Comparison of ENCODE assay signal across 1 cellular context in genomic region chr16:68085259-68086071, GRCh38.
A peak's percentile ranks its signal among the peaks of the same experiment; 100 is the strongest.
TF ChIP-seq lines count a peak whose summit lies in the region.

TSS of gene NFATC3 (plus strand) at chr16:68085370. CDS start at chr16:68085682, 312 bp downstream.

TF ChIP-seq in HepG2, 621 proteins besides CTCF, POLR2A, EP300 and RAD21 (continued from another document and continues in another):
- TF ChIP-seq ZHX2 (IDR thresholded peaks at IDR 0.05; ENCODE audit: low read depth) (no peak; the same call in 1 of the 2 replicates), ZHX2 (CRISPR knock-in tag; IDR thresholded peaks at IDR 0.05; ENCODE audit: borderline replicate concordance) (no peak), HMG20B (CRISPR knock-in tag; conservative IDR thresholded peaks at IDR 0.05) (no peak), ZNF782 (CRISPR knock-in tag; IDR thresholded peaks at IDR 0.05; ENCODE audit: borderline replicate concordance) (no peak), FOXP4 (CRISPR knock-in tag; IDR thresholded peaks at IDR 0.05) (no peak), NCOA2 (CRISPR knock-in tag; IDR thresholded peaks at IDR 0.05) (no peak; the same call in 1 of the 2 replicates), ZNF44 (CRISPR knock-in tag; IDR thresholded peaks at IDR 0.05) (no peak), HNF4G (IDR thresholded peaks at IDR 0.05; ENCODE audit: borderline replicate concordance, low read depth, low read length) (no peak), HNF4G (CRISPR knock-in tag; IDR thresholded peaks at IDR 0.05; ENCODE audit: borderline replicate concordance, low read depth) (0 out of 2 replicates have a peak, but pooled peaks have one; percentile 20), ZNF512 (CRISPR knock-in tag; IDR thresholded peaks at IDR 0.05) (no peak), MTF2 (CRISPR knock-in tag; IDR thresholded peaks at IDR 0.05; ENCODE audit: borderline replicate concordance) (no peak), IRF1 (CRISPR knock-in tag; IDR thresholded peaks at IDR 0.05; ENCODE audit: low read depth) (no peak), ZNF770 (CRISPR knock-in tag; IDR thresholded peaks at IDR 0.05) (0 out of 2 replicates have a peak, but pooled peaks have one; percentile 13), ZMYM2 (CRISPR knock-in tag; IDR thresholded peaks at IDR 0.05) (no peak), NFKBIZ (CRISPR knock-in tag; IDR thresholded peaks at IDR 0.05) (no peak), ZFY (CRISPR knock-in tag; IDR thresholded peaks at IDR 0.05) (peak; percentile 69), PRPF4 (IDR thresholded peaks at IDR 0.05; ENCODE audit: low read depth, low read length, poor library complexity, severe bottlenecking) (no peak), HNRNPUL1 (IDR thresholded peaks at IDR 0.05; ENCODE audit: low read depth, low read length) (no peak), GATAD1 (CRISPR knock-in tag; IDR thresholded peaks at IDR 0.05) (no peak; the same call in 1 of the 2 replicates), ZNF3 (CRISPR knock-in tag; IDR thresholded peaks at IDR 0.05) (no peak), ARNT (IDR thresholded peaks at IDR 0.05) (no peak), ZNF543 (CRISPR knock-in tag; IDR thresholded peaks at IDR 0.05) (no peak), THAP11 (CRISPR knock-in tag; IDR thresholded peaks at IDR 0.05) (no peak), KDM3A (CRISPR knock-in tag; IDR thresholded peaks at IDR 0.05; ENCODE audit: low read depth) (no peak), ZNF335 (CRISPR knock-in tag; IDR thresholded peaks at IDR 0.05) (no peak), PAF1 (CRISPR knock-in tag; IDR thresholded peaks at IDR 0.05) (no peak), ISL2 (CRISPR knock-in tag; IDR thresholded peaks at IDR 0.05) (no peak; the same call in 1 of the 2 replicates), ELF1 (CRISPR knock-in tag; IDR thresholded peaks at IDR 0.05) (no peak), FOXO1 (CRISPR knock-in tag; IDR thresholded peaks at IDR 0.05) (peak; percentile 9; the same call in 1 of the 2 replicates), ATRX (CRISPR knock-in tag; IDR thresholded peaks at IDR 0.05; ENCODE audit: borderline replicate concordance) (no peak), CBX1 (IDR thresholded peaks at IDR 0.05; ENCODE audit: low read depth) (peak; percentile 26), ASH2L (IDR thresholded peaks at IDR 0.05; ENCODE audit: insufficient read length, low read depth, low read length) (peak; percentile 96), ZNF775 (CRISPR knock-in tag; IDR thresholded peaks at IDR 0.05; ENCODE audit: borderline replicate concordance) (no peak), ZNF674 (CRISPR knock-in tag; IDR thresholded peaks at IDR 0.05; ENCODE audit: low read depth) (0 out of 2 replicates have a peak, but pooled peaks have one; percentile 77), GFI1 (CRISPR knock-in tag; IDR thresholded peaks at IDR 0.05; ENCODE audit: borderline replicate concordance) (no peak), NR2F6 (IDR thresholded peaks at IDR 0.05) (no peak), NR2F6 (CRISPR knock-in tag; IDR thresholded peaks at IDR 0.05) (no peak), SP1 (IDR thresholded peaks at IDR 0.05) (no peak), SP1 (CRISPR knock-in tag; IDR thresholded peaks at IDR 0.05) (peak; percentile 22; the same call in 1 of the 2 replicates), ZSCAN5A (CRISPR knock-in tag; IDR thresholded peaks at IDR 0.05; ENCODE audit: borderline replicate concordance) (no peak), CHD2 (IDR thresholded peaks at IDR 0.05; ENCODE audit: low read depth, low read length) (peak; percentile 94), JUND (CRISPR knock-in tag; IDR thresholded peaks at IDR 0.05) (no peak), RARG (CRISPR knock-in tag; IDR thresholded peaks at IDR 0.05; ENCODE audit: low read depth) (no peak), HOXA7 (CRISPR knock-in tag; IDR thresholded peaks at IDR 0.05) (no peak), ZNF598 (CRISPR knock-in tag; IDR thresholded peaks at IDR 0.05; ENCODE audit: borderline replicate concordance) (peak; percentile 81; the same call in 1 of the 2 replicates), MTF1 (CRISPR knock-in tag; IDR thresholded peaks at IDR 0.05) (no peak), IKZF4 (CRISPR knock-in tag; IDR thresholded peaks at IDR 0.05; ENCODE audit: borderline replicate concordance, low read depth, not compliant biosample characterization) (peak; percentile 36), HIVEP1 (CRISPR knock-in tag; IDR thresholded peaks at IDR 0.05) (no peak), KLF11 (CRISPR knock-in tag; IDR thresholded peaks at IDR 0.05) (no peak), ARID2 (CRISPR knock-in tag; IDR thresholded peaks at IDR 0.05; ENCODE audit: borderline replicate concordance) (0 out of 2 replicates have a peak, but pooled peaks have one; percentile 52), SNAPC5 (CRISPR knock-in tag; IDR thresholded peaks at IDR 0.05; ENCODE audit: borderline replicate concordance) (no peak), POGK (CRISPR knock-in tag; conservative IDR thresholded peaks at IDR 0.05) (0 out of 2 replicates have a peak, but pooled peaks have one; percentile 20), YY1 (IDR thresholded peaks at IDR 0.05; ENCODE audit: insufficient read depth, insufficient replicate concordance, low read depth, low read length) (peak; percentile 38), ZNF441 (CRISPR knock-in tag; IDR thresholded peaks at IDR 0.05; ENCODE audit: borderline replicate concordance) (no peak), ZNF703 (CRISPR knock-in tag; IDR thresholded peaks at IDR 0.05; ENCODE audit: borderline replicate concordance) (peak; percentile 90; the same call in 1 of the 2 replicates), NR0B2 (CRISPR knock-in tag; IDR thresholded peaks at IDR 0.05) (no peak), ZFP90 (CRISPR knock-in tag; IDR thresholded peaks at IDR 0.05; ENCODE audit: borderline replicate concordance) (no peak; the same call in 1 of the 2 replicates), ZNF766 (CRISPR knock-in tag; IDR thresholded peaks at IDR 0.05; ENCODE audit: borderline replicate concordance) (no peak; the same call in 1 of the 2 replicates)
